25 cellular contexts compared by ENCODE assay signal in genomic region chr6:46628976-46629375, GRCh38. TPM values are rescaled to one million over a fixed set of nuclear protein-coding genes. Genes with fewer than 3 reads are reported as not detected.
DNase-seq lines count a peak whose midpoint lies in the region; ATAC-seq, FAIRE-seq and TF ChIP-seq lines count a peak whose summit lies in the region.
"Had no signal": no experiment of that assay in that cellular context is flagged by ENCODE, and none has a peak within 500 bp of the region (broad histone marks: within the 10 kb centered on the region; RNA-seq: fewer than 3 reads in every experiment).

No MANE protein-coding gene starts in this region.

- CTCF ChIA-PET in K562 (lab: Yijun Ruan, JAX; ENCODE audit: low intra/inter-chr PET ratio), result no interaction called here

- in situ Hi-C loops in K562 (cut with MboI), result no loop called here

- no peaks in the 10 kb centered on the region for H3K79me2 ChIP-seq in K562 (ENCODE audit: control insufficient read depth, insufficient read depth, low read length)
- H3K79me2 ChIP-seq in hepatocyte, result no peaks in the 10 kb centered on the region

- DNase-seq in left ventricle myocardium superior, result no peak
- no peak for DNase-seq in right cardiac atrium
- no peak for DNase-seq in K562 (ENCODE audit: extremely low read depth in 1 of 4, low spot score in 3 of 4)
- DNase-seq in medulla oblongata (ENCODE audit: extremely low spot score), result peak; percentile 37
- no peak for DNase-seq in spleen
- DNase-seq in hepatocyte (ENCODE audit: low spot score), result no peak
- DNase-seq: 8988T; Calu3; CD8-positive, alpha-beta T cell; DMS153; GOT3; HCEC 1CT; NCI-H1694; NCI-H2107; NCI-H510A; SIG-M5 had no signal

- no peak for TF ChIP-seq EP300 in K562 (IDR thresholded peaks at IDR 0.05; ENCODE audit: low read length)

- TF ChIP-seq RAD21 in K562 (CRISPR knock-in tag; conservative IDR thresholded peaks at IDR 0.05 in 1 of 2, IDR thresholded peaks at IDR 0.05 in 1 of 2), result no peak

- H4K20me1 ChIP-seq in K562 (replicated peaks; ENCODE audit: control insufficient read depth, insufficient read depth, low read length), result no peaks in the 10 kb centered on the region
- no peaks in the 10 kb centered on the region for H4K20me1 ChIP-seq in hepatocyte (ENCODE audit: insufficient read depth, poor library complexity, severe bottlenecking)

- intact Hi-C loops in left ventricle myocardium superior (cut with micrococcal nuclease), result loop anchor here (5.0 kb wide), 1 partner anchor 207 kb away; no protein-coding TSS in a partner anchor
- intact Hi-C loops in right cardiac atrium (cut with DNase I), result loop anchor here in 3 of 4 donors (5.0 to 10.0 kb wide), 3 partner anchors 134 to 212 kb away; partner anchors contain the start of gene RCAN2 (in 2 of the 3)
- intact Hi-C loops in K562 (cut with micrococcal nuclease), result loop anchor here (5.0 to 10.0 kb wide), 2 partner anchors 366 to 407 kb away; no protein-coding TSS in a partner anchor
- intact Hi-C loops in spleen (cut with DNase I; ENCODE audit: low total_unique reads), result loop anchor here (5.0 to 10.0 kb wide), 3 partner anchors 204 to 534 kb away; no protein-coding TSS in a partner anchor

- peak; percentile 30 for ATAC-seq in left ventricle myocardium superior
- no peak for ATAC-seq in right cardiac atrium
- ATAC-seq in K562, result no peak
- ATAC-seq in HG02610 (IDR thresholded peaks at IDR 0.05; ENCODE audit: unreplicated experiment), result no peak
- ATAC-seq in HG02970 (IDR thresholded peaks at IDR 0.05; ENCODE audit: low FRiP score, unreplicated experiment), result no peak
- ATAC-seq: CD8-positive, alpha-beta T cell; Panc1; SK-N-SH treated with all-trans-retinoic acid at 6 μM for 48 hours had no signal

- POLR2A ChIA-PET in K562 (lab: Yijun Ruan, JAX), result no interaction called here

- no peaks in the 10 kb centered on the region for H3K9me2 ChIP-seq in hepatocyte (replicated peaks; ENCODE audit: insufficient read depth)

- H3K27ac ChIP-seq in right cardiac atrium (ENCODE audit: low read length) (no peak overlapping the region), K562 (ENCODE audit: extremely low read depth, low read depth, low read length) (no peak overlapping the region), spleen (no peak overlapping the region), hepatocyte (no peak overlapping the region)
- H3K27ac ChIP-seq: KMS-11 had no signal

- H2AFZ ChIP-seq in K562 (ENCODE audit: low read depth, low read length) (no peak overlapping the region), hepatocyte (no peak overlapping the region)

- no peak overlapping the region for H3K9ac ChIP-seq in K562 (ENCODE audit: insufficient read depth in 1 of 2, low read depth in 2 of 2, low read length in 2 of 2)
- H3K9ac ChIP-seq: KMS-11 had no signal

- H3K4me2 ChIP-seq in K562 (ENCODE audit: insufficient read depth, low read length), result no peak overlapping the region
- no peak overlapping the region for H3K4me2 ChIP-seq in hepatocyte
- H3K4me2 ChIP-seq: KMS-11 had no signal

- FAIRE-seq in K562 (lab: Jason Lieb, UNC), result no peak
- FAIRE-seq: G401.6, GM12892 had no signal

- no peaks in the 10 kb centered on the region for H3K9me1 ChIP-seq in K562 (ENCODE audit: control insufficient read depth, insufficient read depth, low read length)

- no peaks in the 10 kb centered on the region for H3K27me3 ChIP-seq in right cardiac atrium (ENCODE audit: control insufficient read depth, insufficient read depth)
- no peaks in the 10 kb centered on the region for H3K27me3 ChIP-seq in K562 (ENCODE audit: control insufficient read depth in 2 of 2, insufficient read depth in 2 of 2, low read length in 2 of 2)
- H3K27me3 ChIP-seq in spleen (replicated peaks in 1 of 7), result no peaks in the 10 kb centered on the region
- no peaks in the 10 kb centered on the region for H3K27me3 ChIP-seq in hepatocyte

- H3K9me3 ChIP-seq in right cardiac atrium (ENCODE audit: control insufficient read depth, low read length) (no peaks in the 10 kb centered on the region), K562 (replicated peaks; ENCODE audit: control insufficient read depth, insufficient read depth, low read depth, low read length) (no peaks in the 10 kb centered on the region), spleen (no peaks in the 10 kb centered on the region), hepatocyte (ENCODE audit: low read depth) (no peaks in the 10 kb centered on the region)

- H3K4me1 ChIP-seq in right cardiac atrium (ENCODE audit: control insufficient read depth, insufficient read depth, low read length) (no peaks in the 10 kb centered on the region), K562 (replicated peaks in 1 of 2; ENCODE audit: control insufficient read depth in 2 of 2, insufficient read depth in 2 of 2, low read length in 2 of 2) (no peaks in the 10 kb centered on the region), spleen (peaks cover 0 to 10% (median 7%) of the 10 kb centered on the region in 6 donors), hepatocyte (ENCODE audit: insufficient read depth) (no peaks in the 10 kb centered on the region)

- no peaks in the 10 kb centered on the region for H3K36me3 ChIP-seq in K562 (ENCODE audit: control insufficient read depth, insufficient read depth, low read length)
- no peaks in the 10 kb centered on the region for H3K36me3 ChIP-seq in spleen
- H3K36me3 ChIP-seq in hepatocyte (replicated peaks; ENCODE audit: insufficient read depth, low read depth), result no peaks in the 10 kb centered on the region

- TF ChIP-seq POLR2A in K562 (conservative IDR thresholded peaks at IDR 0.05) (no peak), spleen (IDR thresholded peaks at IDR 0.05) (no peak)

- H3K4me3 ChIP-seq in right cardiac atrium (ENCODE audit: low read length) (no peak overlapping the region), K562 (no peak overlapping the region), spleen (no peak overlapping the region), hepatocyte (no peak overlapping the region)

- BruUV-seq in K562 (replicated peaks; lab: Mats Ljungman, UMichigan), result no TSS peak

- TF ChIP-seq CTCF in K562 (IDR thresholded peaks at IDR 0.05 in 2 of 3, conservative IDR thresholded peaks at IDR 0.05 in 1 of 3; ENCODE audit: insufficient read depth in 2 of 3, low read depth in 1 of 3, low read length in 3 of 3), result no peak
- TF ChIP-seq CTCF in spleen (IDR thresholded peaks at IDR 0.05 in 8 of 11, conservative IDR thresholded peaks at IDR 0.05 in 3 of 11), result no peak
- no peak for TF ChIP-seq CTCF in hepatocyte (IDR thresholded peaks at IDR 0.05; ENCODE audit: poor library complexity)

- WGBS in right cardiac atrium, result 55% methylated on average over 3 of the region's 3 CpGs
- 2% methylated on average over 3 of the region's 3 CpGs for WGBS in K562 (ENCODE audit: insufficient coverage, low coverage, missing lambda C conversion rate)
- 87 to 95% (median 89%) methylated on average over 3 of the region's 3 CpGs for WGBS in spleen, 5 donors
- WGBS in hepatocyte (ENCODE audit: low lambda C conversion rate, missing lambda C conversion rate), result 89% methylated on average over 3 of the region's 3 CpGs

RNA-seq across cellular contexts. Expression of gene CYP39A1, which starts 23.6 kb away (rescaled TPM):
- 5.9 TPM for total RNA-seq in left ventricle myocardium superior
- 1 to 10 TPM; 6.9 to 8.7 (median 7.1) TPM for total RNA-seq in right cardiac atrium
- 3.3 TPM for polyA plus RNA-seq in right cardiac atrium
- not detected in 2 replicates for total RNA-seq in K562 (2011; cell fraction: chromatin; rRNA removed; ENCODE audit: low replicate concordance)
- not detected in 2 replicates for total RNA-seq in K562 (2011; cell fraction: nucleolus; rRNA removed)
- total RNA-seq in K562 (2011; cell fraction: nucleoplasm; rRNA removed), result not detected in 2 replicates
- total RNA-seq in K562 (2014; rRNA removed), result not detected in 2 replicates
- total RNA-seq in K562 (2014; rRNA removed; fragmentation: Illumina TruSeq; extraction: Trizol), result not detected in 2 replicates
- total RNA-seq in K562 (2015; rRNA removed; fragmentation: Illumina TruSeq; extraction: Trizol), result not detected in 2 replicates
- not detected in 2 replicates for total RNA-seq in K562 (2021)
- polyA plus RNA-seq in K562 (2011; rRNA removed), result not detected in 2 replicates
- polyA plus RNA-seq in K562 (2011; cell fraction: cytosol; rRNA removed), result not detected in 2 replicates
- not detected in 2 replicates for polyA plus RNA-seq in K562 (2011; cell fraction: nucleus; rRNA removed)
- polyA plus RNA-seq in K562 (2012), result not detected in 2 replicates
- not detected in 2 replicates for polyA plus RNA-seq in K562 (2014; fragmentation: Illumina TruSeq; extraction: Trizol)
- polyA plus RNA-seq in K562 (2014; fragmentation: Nextera tagmentation; extraction: Ambion mirVana), result not detected
- polyA plus RNA-seq in K562 (2014; rRNA removed), result not detected in 2 replicates
- polyA minus RNA-seq in K562 (2011; rRNA and poly(A)+ RNA removed), result not detected in 2 replicates
- polyA minus RNA-seq in K562 (2011; cell fraction: cytosol; rRNA and poly(A)+ RNA removed), result not detected in 2 replicates
- polyA minus RNA-seq in K562 (2011; cell fraction: nucleus; rRNA and poly(A)+ RNA removed), result not detected in 2 replicates
- total RNA-seq in spleen, result 1 to 10 TPM in 3 of 7 donors, under 1 TPM in 4; 0.77 to 2.8 (median 0.97) TPM
- polyA plus RNA-seq in spleen, result 1 to 10 TPM in 1 of 3 donors, under 1 TPM in 2; 0.39 to 1.2 (median 0.77) TPM
- 7.5 and 9.2 TPM in 2 replicates for total RNA-seq in hepatocyte
- 2.8 and 5.2 TPM in 2 replicates for polyA plus RNA-seq in hepatocyte
- total RNA-seq: CD8-positive, alpha-beta T cell had no signal

RNA-seq across cellular contexts. Expression of gene SLC25A27, which starts 23.8 kb away (rescaled TPM):
- total RNA-seq in left ventricle myocardium superior (15.3 TPM), right cardiac atrium (10 to 100 TPM; 15.5 to 19.9 (median 17.7) TPM), K562 (2014; rRNA removed) (not detected in 2 replicates), K562 (2014; rRNA removed; fragmentation: Illumina TruSeq; extraction: Trizol) (not detected in 2 replicates), K562 (2015; rRNA removed; fragmentation: Illumina TruSeq; extraction: Trizol) (not detected in 2 replicates), K562 (2021) (not detected in 2 replicates), spleen (10 to 100 TPM in 5 of 7 donors, 1 to 10 TPM in 2; 9.2 to 17.8 (median 11.3) TPM), hepatocyte (7.0 and 11.9 TPM in 2 replicates)
- polyA plus RNA-seq in right cardiac atrium (17.0 TPM), K562 (2011; rRNA removed) (not detected in 2 replicates), K562 (2014; fragmentation: Illumina TruSeq; extraction: Trizol) (not detected in 2 replicates), K562 (2014; fragmentation: Nextera tagmentation; extraction: Ambion mirVana) (not detected), K562 (2014; rRNA removed) (0.69 TPM in 1 of 2 replicates, not detected in the other), spleen (10 to 100 TPM in 1 of 3 donors, 1 to 10 TPM in 2; 4.3 to 10.3 (median 7.9) TPM), hepatocyte (3.0 and 5.1 TPM in 2 replicates)
- total RNA-seq in K562 (2011; cell fraction: chromatin; rRNA removed; ENCODE audit: low replicate concordance), result 0.55 TPM in 1 of 2 replicates, not detected in the other
- not detected in 2 replicates for total RNA-seq in K562 (2011; cell fraction: nucleolus; rRNA removed)
- total RNA-seq in K562 (2011; cell fraction: nucleoplasm; rRNA removed), result 2.8 TPM in 1 of 2 replicates, not detected in the other
- polyA plus RNA-seq in K562 (2011; cell fraction: cytosol; rRNA removed), result not detected in 2 replicates
- polyA plus RNA-seq in K562 (2011; cell fraction: nucleus; rRNA removed), result 0.35 TPM in 1 of 2 replicates, not detected in the other
- polyA plus RNA-seq in K562 (2012), result not detected in 2 replicates
- not detected in 2 replicates for polyA minus RNA-seq in K562 (2011; rRNA and poly(A)+ RNA removed)
- polyA minus RNA-seq in K562 (2011; cell fraction: cytosol; rRNA and poly(A)+ RNA removed), result not detected in 2 replicates
- polyA minus RNA-seq in K562 (2011; cell fraction: nucleus; rRNA and poly(A)+ RNA removed), result not detected in 2 replicates

RNA-seq across cellular contexts. Expression of gene TDRD6, which starts 58.7 kb away (rescaled TPM):
- total RNA-seq in left ventricle myocardium superior (0.30 TPM), right cardiac atrium (1 to 10 TPM in 1 of 4 donors, under 1 TPM in 3; 0.38 to 1.2 (median 0.66) TPM), K562 (2014; rRNA removed) (under 0.01 and 0.04 TPM in 2 replicates), K562 (2014; rRNA removed; fragmentation: Illumina TruSeq; extraction: Trizol) (0.10 and 0.15 TPM in 2 replicates), K562 (2015; rRNA removed; fragmentation: Illumina TruSeq; extraction: Trizol) (0.14 and 0.19 TPM in 2 replicates), K562 (2021) (0.11 and 0.22 TPM in 2 replicates), spleen (under 1 TPM; 0.17 to 0.98 (median 0.60) TPM), hepatocyte (0.08 and 0.20 TPM in 2 replicates)
- polyA plus RNA-seq in right cardiac atrium (0.27 TPM), K562 (2011; rRNA removed) (0.01 and 0.21 TPM in 2 replicates), K562 (2014; fragmentation: Illumina TruSeq; extraction: Trizol) (0.03 and 0.13 TPM in 2 replicates), K562 (2014; fragmentation: Nextera tagmentation; extraction: Ambion mirVana) (under 1 TPM in 1 of 2 experiments, not detected in 1; 0.04 TPM), K562 (2014; rRNA removed) (0.53 TPM in 1 of 2 replicates, not detected in the other), spleen (under 1 TPM; 0.09 to 0.26 (median 0.24) TPM), hepatocyte (0.34 TPM in 1 of 2 replicates, not detected in the other)
- total RNA-seq in K562 (2011; cell fraction: chromatin; rRNA removed; ENCODE audit: low replicate concordance), result 0.14 TPM in 1 of 2 replicates, not detected in the other
- total RNA-seq in K562 (2011; cell fraction: nucleolus; rRNA removed), result 0.13 and 0.17 TPM in 2 replicates
- total RNA-seq in K562 (2011; cell fraction: nucleoplasm; rRNA removed), result 0.15 TPM in 1 of 2 replicates, not detected in the other
- polyA plus RNA-seq in K562 (2011; cell fraction: cytosol; rRNA removed), result 0.06 TPM in 1 of 2 replicates, not detected in the other
- polyA plus RNA-seq in K562 (2011; cell fraction: nucleus; rRNA removed), result not detected in 2 replicates
- polyA plus RNA-seq in K562 (2012), result 0.03 and 0.53 TPM in 2 replicates
- 0.15 and 0.18 TPM in 2 replicates for polyA minus RNA-seq in K562 (2011; rRNA and poly(A)+ RNA removed)
- not detected in 2 replicates for polyA minus RNA-seq in K562 (2011; cell fraction: cytosol; rRNA and poly(A)+ RNA removed)
- under 0.01 TPM in 1 of 2 replicates, not detected in the other for polyA minus RNA-seq in K562 (2011; cell fraction: nucleus; rRNA and poly(A)+ RNA removed)
- total RNA-seq: CD8-positive, alpha-beta T cell; Daoy; HT1080 had no signal
